Comparison of ENCODE assay signal across 22 cellular contexts in genomic region chr11:130480721-130481140, GRCh38. TPM values are rescaled to one million over a fixed set of nuclear protein-coding genes. Genes with fewer than 3 reads are reported as not detected.
DNase-seq lines count a peak whose midpoint lies in the region; ATAC-seq and TF ChIP-seq lines count a peak whose summit lies in the region.
"Had no signal": no experiment of that assay in that cellular context is flagged by ENCODE, and none has a peak within 500 bp of the region (broad histone marks: within the 10 kb centered on the region; RNA-seq: fewer than 3 reads in every experiment).

No MANE protein-coding gene starts in this region.

- H3K27me3 ChIP-seq in right atrium auricular region = no peaks in the 10 kb centered on the region
- H3K27me3 ChIP-seq in prostate gland (replicated peaks; ENCODE audit: insufficient read depth) = no peaks in the 10 kb centered on the region
- H3K27me3 ChIP-seq: colonic mucosa had no signal

- intact Hi-C loops in left ventricle myocardium superior (cut with micrococcal nuclease) = no loop called here
- intact Hi-C loops in prostate gland (cut with DNase I) = no loop called here

- H3K27ac ChIP-seq in right atrium auricular region (peak overlapping the region; percentile 41 to 93), SK-N-MC (no peak overlapping the region), prostate gland (no peak overlapping the region)
- H3K27ac ChIP-seq: colonic mucosa, epithelial cell of prostate had no signal

- DNase-seq in right atrium auricular region (ENCODE audit: low spot score) (no peak), left ventricle myocardium superior (no peak), SK-N-MC (ENCODE audit: low read depth, low spot score) (peak; percentile 10), kidney tubule cell (ENCODE audit: low spot score) (peak; percentile 19), DMS 273 treated with DMSO at 0.1 percent for 48 hours (lab: John Stamatoyannopoulos, UW) (no peak), prostate gland (ENCODE audit: low spot score) (no peak), hypothalamus (lab: John Stamatoyannopoulos, UW) (no peak), GM19238 (ENCODE audit: insufficient read length, low spot score) (no peak)
- DNase-seq: activated CD8-positive, alpha-beta memory T cell treated with anti-CD3 and anti-CD28 coated beads, Interleukin-2, amount 10 ng/mL, durations not matched to agents 7 days and 5 days; activated effector memory CD4-positive, alpha-beta T cell treated with Interleukin-2 at 50 U/mL for 16 hours; CD8-positive, alpha-beta T cell; colonic mucosa; DND-41; immature natural killer cell; Kasumi-1; NCI-H1417 treated with DMSO at 0.1 percent for 48 hours; NCI-H345; NK-92 treated with Interleukin-12 subunit alpha and Interleukin-12 subunit beta, amount 100 ng/mL, for 24 hours; stimulated activated naive CD4-positive, alpha-beta T cell had no signal

- H3K9ac ChIP-seq in SK-N-MC (ENCODE audit: insufficient read length) = no peak overlapping the region

- no peak for TF ChIP-seq POLR2A in prostate gland (IDR thresholded peaks at IDR 0.05)

- TF ChIP-seq CTCF in right atrium auricular region (IDR thresholded peaks at IDR 0.05) = no peak
- TF ChIP-seq CTCF in prostate gland (IDR thresholded peaks at IDR 0.05) = no peak

- H3K4me1 ChIP-seq in right atrium auricular region (peaks cover 0 to 65% of the 10 kb centered on the region in 2 donors), prostate gland (replicated peaks) (no peaks in the 10 kb centered on the region)
- H3K4me1 ChIP-seq: colonic mucosa had no signal

- H3K4me3 ChIP-seq in right atrium auricular region (no peak overlapping the region), SK-N-MC (no peak overlapping the region), prostate gland (no peak overlapping the region)
- H3K4me3 ChIP-seq: colonic mucosa, lung had no signal

- H3K36me3 ChIP-seq in right atrium auricular region = no peaks in the 10 kb centered on the region
- no peaks in the 10 kb centered on the region for H3K36me3 ChIP-seq in SK-N-MC (ENCODE audit: insufficient read depth, low read length)
- H3K36me3 ChIP-seq in prostate gland = no peaks in the 10 kb centered on the region
- H3K36me3 ChIP-seq: colonic mucosa had no signal

- ATAC-seq in left ventricle myocardium superior = no peak
- ATAC-seq: activated CD8-positive, alpha-beta memory T cell treated with anti-CD3 and anti-CD28 coated beads, Interleukin-2, amount 10 ng/mL, durations not matched to agents 7 days and 5 days; CD8-positive, alpha-beta T cell had no signal

- H3K9me3 ChIP-seq in right atrium auricular region (no peaks in the 10 kb centered on the region), SK-N-MC (ENCODE audit: low read depth, low read length) (no peaks in the 10 kb centered on the region), prostate gland (no peaks in the 10 kb centered on the region)
- H3K9me3 ChIP-seq: colonic mucosa had no signal

- 83% methylated on average over 5 of the region's 5 CpGs for WGBS in prostate gland

RNA-seq across cellular contexts. Expression of gene ADAMTS15, which starts 32.3 kb away (rescaled TPM):
- total RNA-seq in right atrium auricular region (10 to 100 TPM; 17.5 to 21.2 TPM), left ventricle myocardium superior (34.4 TPM), prostate gland (1 to 10 TPM in 1 of 2 donors, under 1 TPM in 1; 0.59 to 1.5 TPM)
- total RNA-seq: activated CD8-positive, alpha-beta memory T cell treated with anti-CD3 and anti-CD28 coated beads, Interleukin-2, amount 10 ng/mL, durations not matched to agents 7 days and 5 days; CD8-positive, alpha-beta T cell had no signal

RNA-seq across cellular contexts. Expression of gene ADAMTS8, which starts 52.3 kb away (rescaled TPM):
- 1 to 10 TPM; 2.5 to 7.8 TPM for total RNA-seq in right atrium auricular region
- 0.42 TPM for total RNA-seq in left ventricle myocardium superior
- 1 to 10 TPM in 1 of 2 donors, under 1 TPM in 1; 0.82 to 1.7 TPM for total RNA-seq in prostate gland
- total RNA-seq: activated CD8-positive, alpha-beta memory T cell treated with anti-CD3 and anti-CD28 coated beads, Interleukin-2, amount 10 ng/mL, durations not matched to agents 7 days and 5 days; CD8-positive, alpha-beta T cell; T-helper 2 cell treated with Interferon-gamma antibody and Interleukin-4, amounts not matched to agents 100 ng/mL and 5 ng/mL, for 36 hours had no signal

Comparison
In these comparisons a context has a peak if more than half of its experiments do, and no peak if none do; other contexts are left out.
1. DNase-seq: peak in SK-N-MC (single experiment) and kidney tubule cell (single experiment); none in right atrium auricular region (single experiment), left ventricle myocardium superior (single experiment), DMS 273 treated with DMSO at 0.1 percent for 48 hours (single experiment), prostate gland (single experiment), hypothalamus (0 of 51) and GM19238 (single experiment).
2. H3K27ac ChIP-seq: peak in right atrium auricular region (2 of 2); none in SK-N-MC (single experiment) and prostate gland (0 of 2).
3. RNA of gene ADAMTS15, which starts 32.3 kb away (total RNA-seq): 34.4 TPM in left ventricle myocardium superior (single experiment) and 17.5 to 21.2 TPM in right atrium auricular region; 0.59 to 1.5 TPM in prostate gland; every median in the first group is over 4 times any median in the second.